Comparison of ENCODE assay signal across 19 cellular contexts in genomic region chr7:151663382-151664100, GRCh38.
DNase-seq lines count a peak whose midpoint lies in the region; ATAC-seq and TF ChIP-seq lines count a peak whose summit lies in the region.
"Had no signal": no experiment of that assay in that cellular context is flagged by ENCODE, and none has a peak within 500 bp of the region (broad histone marks: within the 10 kb centered on the region; RNA-seq: fewer than 3 reads in every experiment).

No MANE protein-coding gene starts in this region.

- no peak overlapping the region for H3K9ac ChIP-seq in mammary epithelial cell (ENCODE audit: insufficient read depth, low read length)
- H3K9ac ChIP-seq: BLaER1 had no signal

- peak; percentile 68 for DNase-seq in MCF 10A (ENCODE audit: unreplicated experiment)
- DNase-seq in mammary epithelial cell, result no peak
- peak; percentile 54 for DNase-seq in LHCN-M2 (ENCODE audit: low read depth)
- DNase-seq in fibroblast of gingiva (ENCODE audit: low read depth), result peak; percentile 83
- peak; percentile 35 for DNase-seq in sciatic nerve (ENCODE audit: low spot score)
- DNase-seq in T-helper 2 cell treated with Interferon-gamma antibody and Interleukin-4, amounts not matched to agents 5 μg/mL and 100 μg/mL, for 36 hours (ENCODE audit: low spot score), result no peak
- DNase-seq in A172 (ENCODE audit: low spot score), result no peak
- DNase-seq in activated CD8-positive, alpha-beta memory T cell treated with anti-CD3 and anti-CD28 coated beads, Interleukin-2, amount 10 ng/mL, durations not matched to agents 7 days and 5 days, result no peak
- DNase-seq: CD8-positive, alpha-beta T cell; DMS79; KG1; NCI-H1048; NCI-H146; NCI-H2081; NCI-H774; PC-3 had no signal

- no peak overlapping the region for H2AFZ ChIP-seq in mammary epithelial cell (ENCODE audit: low read depth, low read length)

- H3K9me3 ChIP-seq in mammary epithelial cell (replicated peaks; ENCODE audit: insufficient read depth, low read length), result peaks cover 4% of the 10 kb centered on the region

- no peaks in the 10 kb centered on the region for H3K79me2 ChIP-seq in mammary epithelial cell (ENCODE audit: insufficient read depth, low read length)

- no TSS peak for BruUV-seq in MCF 10A (replicated peaks; lab: Mats Ljungman, UMichigan)
- BruUV-seq in mammary epithelial cell (replicated peaks; lab: Mats Ljungman, UMichigan), result no TSS peak

- CTCF ChIA-PET in MCF 10A (lab: Yijun Ruan, JAX), result interaction anchor here (0.6 to 1.0 kb wide), 4 partner anchors 8 to 279 kb away, joined by 3 read pairs; no protein-coding TSS in a partner anchor
- CTCF ChIA-PET in mammary epithelial cell (lab: Charles Lee; ENCODE audit: low non-redundant PET), result no interaction called here
- CTCF ChIA-PET in activated CD8-positive, alpha-beta memory T cell treated with anti-CD3 and anti-CD28 coated beads, Interleukin-2, amount 10 ng/mL, durations not matched to agents 7 days and 5 days (lab: Charles Lee), result no interaction called here

- H3K4me3 ChIP-seq in mammary epithelial cell (replicated peaks in 1 of 3; ENCODE audit: insufficient read depth in 1 of 3, low read depth in 2 of 3, low read length in 3 of 3), result no peak overlapping the region
- H3K4me3 ChIP-seq: BLaER1, GM12878 had no signal

- peaks cover 7% of the 10 kb centered on the region for H3K4me1 Mint-ChIP-seq in MCF 10A (ENCODE audit: insufficient read depth, unreplicated experiment)
- peaks cover 8% of the 10 kb centered on the region for H3K4me1 Mint-ChIP-seq in T-helper 2 cell treated with Interferon-gamma antibody and Interleukin-4, amounts not matched to agents 5 μg/mL and 100 μg/mL, for 36 hours (ENCODE audit: low read depth)
- H3K4me1 Mint-ChIP-seq in activated CD8-positive, alpha-beta memory T cell treated with anti-CD3 and anti-CD28 coated beads, Interleukin-2, amount 10 ng/mL, durations not matched to agents 7 days and 5 days, result no peaks in the 10 kb centered on the region

- intact Hi-C loops in MCF 10A (cut with micrococcal nuclease) (no loop called here), mammary epithelial cell (cut with micrococcal nuclease) (no loop called here), sciatic nerve (cut with DNase I) (no loop called here)

- ATAC-seq in sciatic nerve, result no peak
- ATAC-seq in activated CD8-positive, alpha-beta memory T cell treated with anti-CD3 and anti-CD28 coated beads, Interleukin-2, amount 10 ng/mL, durations not matched to agents 7 days and 5 days, result no peak
- ATAC-seq: CD8-positive, alpha-beta T cell; GM12878; PC-3 had no signal

- POLR2A ChIA-PET in MCF 10A (lab: Yijun Ruan, JAX), result interaction anchor here (0.6 to 4.6 kb wide), 6 partner anchors 12 to 1822 kb away, joined by 3 to 27 read pairs (median 4); no protein-coding TSS in a partner anchor

- TF ChIP-seq CTCF in MCF 10A (IDR thresholded peaks at IDR 0.05; ENCODE audit: unreplicated experiment) (no peak), mammary epithelial cell (conservative IDR thresholded peaks at IDR 0.05 in 1 of 2, IDR thresholded peaks at IDR 0.05 in 1 of 2; ENCODE audit: extremely low read depth in 1 of 2, insufficient read depth in 1 of 2, low read depth in 1 of 2, low read length in 2 of 2) (no peak)

- H3K27me3 Mint-ChIP-seq in MCF 10A (ENCODE audit: insufficient read depth, unreplicated experiment), result no peaks in the 10 kb centered on the region
- no peaks in the 10 kb centered on the region for H3K27me3 Mint-ChIP-seq in T-helper 2 cell treated with Interferon-gamma antibody and Interleukin-4, amounts not matched to agents 5 μg/mL and 100 μg/mL, for 36 hours (ENCODE audit: low read depth)
- H3K27me3 Mint-ChIP-seq in activated CD8-positive, alpha-beta memory T cell treated with anti-CD3 and anti-CD28 coated beads, Interleukin-2, amount 10 ng/mL, durations not matched to agents 7 days and 5 days, result no peaks in the 10 kb centered on the region

- H3K36me3 Mint-ChIP-seq in MCF 10A (ENCODE audit: insufficient read depth, unreplicated experiment), result peaks cover 4% of the 10 kb centered on the region
- H3K36me3 Mint-ChIP-seq in T-helper 2 cell treated with Interferon-gamma antibody and Interleukin-4, amounts not matched to agents 5 μg/mL and 100 μg/mL, for 36 hours (ENCODE audit: low read depth), result peaks cover 2% of the 10 kb centered on the region
- peaks cover 2% of the 10 kb centered on the region for H3K36me3 Mint-ChIP-seq in activated CD8-positive, alpha-beta memory T cell treated with anti-CD3 and anti-CD28 coated beads, Interleukin-2, amount 10 ng/mL, durations not matched to agents 7 days and 5 days

- no peaks in the 10 kb centered on the region for H3K36me3 ChIP-seq in mammary epithelial cell (ENCODE audit: insufficient read depth, low read length)

- in situ Hi-C loops in mammary epithelial cell (cut with MboI; ENCODE audit: low sequenced_read_pairs in 2 of 2), result no loop called here

- H3K4me1 ChIP-seq in mammary epithelial cell (ENCODE audit: insufficient read depth, low read length), result no peaks in the 10 kb centered on the region

- H3K9me3 Mint-ChIP-seq in MCF 10A (ENCODE audit: unreplicated experiment), result no peaks in the 10 kb centered on the region
- peaks cover 3% of the 10 kb centered on the region for H3K9me3 Mint-ChIP-seq in T-helper 2 cell treated with Interferon-gamma antibody and Interleukin-4, amounts not matched to agents 5 μg/mL and 100 μg/mL, for 36 hours
- no peaks in the 10 kb centered on the region for H3K9me3 Mint-ChIP-seq in activated CD8-positive, alpha-beta memory T cell treated with anti-CD3 and anti-CD28 coated beads, Interleukin-2, amount 10 ng/mL, durations not matched to agents 7 days and 5 days (ENCODE audit: low read depth)

- no peaks in the 10 kb centered on the region for H4K20me1 ChIP-seq in mammary epithelial cell (ENCODE audit: insufficient read depth, low read length)
- H4K20me1 ChIP-seq: BLaER1 had no signal

- no peak overlapping the region for H3K27ac ChIP-seq in mammary epithelial cell (ENCODE audit: insufficient read depth, low read depth, low read length)
- H3K27ac ChIP-seq: 22Rv1, BLaER1 had no signal

- WGBS in mammary epithelial cell (ENCODE audit: low coverage, missing lambda C conversion rate), result 86% methylated on average over 13 of the region's 13 CpGs

- H3K27ac Mint-ChIP-seq in MCF 10A (ENCODE audit: low read depth, unreplicated experiment), result no peak overlapping the region
- no peak overlapping the region for H3K27ac Mint-ChIP-seq in T-helper 2 cell treated with Interferon-gamma antibody and Interleukin-4, amounts not matched to agents 5 μg/mL and 100 μg/mL, for 36 hours
- no peak overlapping the region for H3K27ac Mint-ChIP-seq in activated CD8-positive, alpha-beta memory T cell treated with anti-CD3 and anti-CD28 coated beads, Interleukin-2, amount 10 ng/mL, durations not matched to agents 7 days and 5 days
- H3K27ac Mint-ChIP-seq: CD8-positive, alpha-beta T cell had no signal

- H3K4me3 Mint-ChIP-seq in MCF 10A (ENCODE audit: unreplicated experiment), result no peak overlapping the region
- H3K4me3 Mint-ChIP-seq in T-helper 2 cell treated with Interferon-gamma antibody and Interleukin-4, amounts not matched to agents 5 μg/mL and 100 μg/mL, for 36 hours, result no peak overlapping the region
- no peak overlapping the region for H3K4me3 Mint-ChIP-seq in activated CD8-positive, alpha-beta memory T cell treated with anti-CD3 and anti-CD28 coated beads, Interleukin-2, amount 10 ng/mL, durations not matched to agents 7 days and 5 days
- H3K4me3 Mint-ChIP-seq: CD8-positive, alpha-beta T cell had no signal

- no peak overlapping the region for H3K4me2 ChIP-seq in mammary epithelial cell (ENCODE audit: insufficient read depth, low read depth, low read length)
- H3K4me2 ChIP-seq: BLaER1 had no signal

- dilution Hi-C loops in mammary epithelial cell (cut with HindIII; ENCODE audit: low sequenced_read_pairs), result loop anchor here (5.0 kb wide), 1 partner anchor 34 kb away; no protein-coding TSS in a partner anchor

- H3K27me3 ChIP-seq in mammary epithelial cell (ENCODE audit: insufficient read depth, low read length), result no peaks in the 10 kb centered on the region
- H3K27me3 ChIP-seq: BLaER1 had no signal

Comparison
In these comparisons a context has a peak if more than half of its experiments do, and no peak if none do; other contexts are left out.
1. DNase-seq: peak in MCF 10A (single experiment), LHCN-M2 (single experiment), fibroblast of gingiva (single experiment) and sciatic nerve (single experiment); none in mammary epithelial cell (single experiment), T-helper 2 cell treated with Interferon-gamma antibody and Interleukin-4, amounts not matched to agents 5 μg/mL and 100 μg/mL, for 36 hours (single experiment), A172 (single experiment) and activated CD8-positive, alpha-beta memory T cell treated with anti-CD3 and anti-CD28 coated beads, Interleukin-2, amount 10 ng/mL, durations not matched to agents 7 days and 5 days (single experiment).